Comparison of ENCODE assay signal across 8 cellular contexts in genomic region chr2:105328281-105329196, GRCh38. TPM values are rescaled to one million over a fixed set of nuclear protein-coding genes. Genes with fewer than 3 reads are reported as not detected.
DNase-seq lines count a peak whose midpoint lies in the region; ATAC-seq and TF ChIP-seq lines count a peak whose summit lies in the region.

No MANE protein-coding gene starts in this region.

- H3F3A ChIP-seq in PC-3 (ENCODE audit: low read length, unreplicated experiment), result no peaks in the 10 kb centered on the region

- H3K27me3 Mint-ChIP-seq in CD8-positive, alpha-beta T cell (ENCODE audit: low read depth), result no peaks in the 10 kb centered on the region

- no peak for TF ChIP-seq CTCF in CD8-positive, alpha-beta T cell (IDR thresholded peaks at IDR 0.05)
- TF ChIP-seq CTCF in PC-3 (conservative IDR thresholded peaks at IDR 0.05; ENCODE audit: low read depth, low read length), result no peak
- no peak for TF ChIP-seq CTCF in ascending aorta (IDR thresholded peaks at IDR 0.05)
- TF ChIP-seq CTCF in hepatocyte (IDR thresholded peaks at IDR 0.05; ENCODE audit: poor library complexity), result no peak

- peak overlapping the region; percentile 92 for H3K4me3 Mint-ChIP-seq in CD8-positive, alpha-beta T cell

- CTCF ChIA-PET in CD8-positive, alpha-beta T cell (lab: Charles Lee), result interaction anchor here (1.0 kb wide), 1 partner anchor 19 kb away, joined by 3 read pairs; no protein-coding TSS in a partner anchor
- CTCF ChIA-PET in PC-3 (lab: Charles Lee), result no interaction called here

- DNase-seq in CD8-positive, alpha-beta T cell, result peak in 4 of 7 experiments; percentile 13 to 51 (median 28)
- DNase-seq in H7 (no peak), PC-3 (peak; percentile 30), ascending aorta (ENCODE audit: low spot score in 2 of 2) (no peak), hepatocyte (ENCODE audit: low spot score) (peak; percentile 24), renal cortical epithelial cell (ENCODE audit: low read depth) (peak; percentile 76)

- peak overlapping the region; percentile 60 for H3K9ac ChIP-seq in PC-3 (ENCODE audit: low read length)

- H3K27ac ChIP-seq in CD8-positive, alpha-beta T cell (ENCODE audit: low read depth, low read length), result peak overlapping the region; percentile 46
- H3K27ac ChIP-seq in PC-3 (ENCODE audit: low read length) (0 out of 2 replicates have a peak overlapping the region, but pooled peaks have one; percentile 7), ascending aorta (peak overlapping the region; percentile 80 to 81), hepatocyte (peak overlapping the region; percentile 87)

- peak overlapping the region; percentile 57 for H2AFZ ChIP-seq in PC-3 (ENCODE audit: low read length)
- peak overlapping the region; percentile 86 for H2AFZ ChIP-seq in hepatocyte

- H3K4me3 ChIP-seq in CD8-positive, alpha-beta T cell (ENCODE audit: low read depth, low read length), result peak overlapping the region; percentile 49
- peak overlapping the region; percentile 60 for H3K4me3 ChIP-seq in H7 (ENCODE audit: insufficient read depth, low read depth, low read length)
- H3K4me3 ChIP-seq in PC-3 (ENCODE audit: low read length), result peak overlapping the region; percentile 76
- H3K4me3 ChIP-seq in ascending aorta, result peak overlapping the region; percentile 83 to 91
- H3K4me3 ChIP-seq in hepatocyte, result peak overlapping the region; percentile 83

- intact Hi-C loops in CD8-positive, alpha-beta T cell (cut with DNase I, micrococcal nuclease), result loop anchor here in 1 of 2 experiments (1.0 kb wide), 1 partner anchor 9 kb away; the partner anchor contains the start of gene C2orf49
- intact Hi-C loops in PC-3 (cut with micrococcal nuclease) (loop anchor here (5.0 kb wide), 1 partner anchor 36 kb away; no protein-coding TSS in a partner anchor), ascending aorta (cut with DNase I) (no loop called here)

- no peaks in the 10 kb centered on the region for H3K9me2 ChIP-seq in PC-3 (replicated peaks; ENCODE audit: low read length)
- H3K9me2 ChIP-seq in hepatocyte (replicated peaks; ENCODE audit: insufficient read depth), result no peaks in the 10 kb centered on the region

- no peaks in the 10 kb centered on the region for H4K20me1 ChIP-seq in PC-3 (ENCODE audit: low read length)
- H4K20me1 ChIP-seq in hepatocyte (ENCODE audit: insufficient read depth, poor library complexity, severe bottlenecking), result no peaks in the 10 kb centered on the region

- no peaks in the 10 kb centered on the region for H3K9me3 Mint-ChIP-seq in CD8-positive, alpha-beta T cell

- H3K36me3 ChIP-seq in CD8-positive, alpha-beta T cell (ENCODE audit: insufficient read depth, low read length), result no peaks in the 10 kb centered on the region
- no peaks in the 10 kb centered on the region for H3K36me3 ChIP-seq in H7 (replicated peaks; ENCODE audit: control insufficient read depth, insufficient read depth, low read length)
- H3K36me3 ChIP-seq in PC-3 (ENCODE audit: low read depth, low read length), result peaks cover 3% of the 10 kb centered on the region; the same call in 1 of the 2 replicates
- H3K36me3 ChIP-seq in ascending aorta, result peaks cover 0 to 3% of the 10 kb centered on the region in 2 donors
- H3K36me3 ChIP-seq in hepatocyte (replicated peaks; ENCODE audit: insufficient read depth, low read depth), result no peaks in the 10 kb centered on the region

- peaks cover 35% of the 10 kb centered on the region for H3K4me1 ChIP-seq in CD8-positive, alpha-beta T cell (ENCODE audit: insufficient read depth, low read length)
- peaks cover 55% of the 10 kb centered on the region for H3K4me1 ChIP-seq in PC-3 (ENCODE audit: insufficient read depth, low read length)
- H3K4me1 ChIP-seq in ascending aorta, result peaks cover 0 to 14% of the 10 kb centered on the region in 2 donors
- H3K4me1 ChIP-seq in hepatocyte (ENCODE audit: insufficient read depth), result peaks cover 25% of the 10 kb centered on the region

- peaks cover 61% of the 10 kb centered on the region for H3K4me1 Mint-ChIP-seq in CD8-positive, alpha-beta T cell (ENCODE audit: low read depth)

- BruUV-seq in PC-3 (replicated peaks; lab: Mats Ljungman, UMichigan), result TSS peak; percentile 19

- H3K9me3 ChIP-seq in CD8-positive, alpha-beta T cell (ENCODE audit: low read length), result no peaks in the 10 kb centered on the region
- H3K9me3 ChIP-seq in PC-3 (ENCODE audit: low read length) (no peaks in the 10 kb centered on the region), ascending aorta (no peaks in the 10 kb centered on the region), hepatocyte (ENCODE audit: low read depth) (no peaks in the 10 kb centered on the region)

- H3K36me3 Mint-ChIP-seq in CD8-positive, alpha-beta T cell, result peaks cover 17% of the 10 kb centered on the region

- POLR2A ChIA-PET in CD8-positive, alpha-beta T cell (lab: Charles Lee), result interaction anchor here (1.6 to 1.9 kb wide), 2 partner anchors 10 to 13 kb away, joined by 4 to 15 read pairs; partner anchors contain the start of gene C2orf49
- POLR2A ChIA-PET in PC-3 (lab: Charles Lee; ENCODE audit: unreplicated experiment), result interaction anchor here (0.6 to 0.7 kb wide), 2 partner anchors 249 to 386 kb away, joined by 3 to 4 read pairs; no protein-coding TSS in a partner anchor

- H3K79me2 ChIP-seq in PC-3 (ENCODE audit: low read length) (peaks cover 64% of the 10 kb centered on the region), hepatocyte (peaks cover 69% of the 10 kb centered on the region)

- 66% methylated on average over 16 of the region's 16 CpGs for WGBS in hepatocyte (ENCODE audit: low lambda C conversion rate, missing lambda C conversion rate)

- H3K4me2 ChIP-seq in PC-3 (ENCODE audit: low read length) (peak overlapping the region; percentile 87), hepatocyte (peak overlapping the region; percentile 91)

- no peaks in the 10 kb centered on the region for H3K27me3 ChIP-seq in CD8-positive, alpha-beta T cell (ENCODE audit: insufficient read depth, low read length)
- no peaks in the 10 kb centered on the region for H3K27me3 ChIP-seq in H7 (ENCODE audit: control insufficient read depth, insufficient read depth, low read length)
- H3K27me3 ChIP-seq in PC-3 (ENCODE audit: low read length), result no peaks in the 10 kb centered on the region
- H3K27me3 ChIP-seq in ascending aorta, result no peaks in the 10 kb centered on the region
- no peaks in the 10 kb centered on the region for H3K27me3 ChIP-seq in hepatocyte

- peak overlapping the region; percentile 94 for H3K27ac Mint-ChIP-seq in CD8-positive, alpha-beta T cell

- no peak for ATAC-seq in CD8-positive, alpha-beta T cell
- ATAC-seq in PC-3, result peak; percentile 6
- ATAC-seq in GM21360 (IDR thresholded peaks at IDR 0.05; ENCODE audit: unreplicated experiment), result no peak
- ATAC-seq in HG03469 (IDR thresholded peaks at IDR 0.05; ENCODE audit: unreplicated experiment), result no peak

RNA-seq across cellular contexts. Expression of gene TGFBRAP1, which starts 1.0 kb away (rescaled TPM):
- 10 to 100 TPM; 16.1 to 16.3 TPM for total RNA-seq in CD8-positive, alpha-beta T cell
- total RNA-seq in H7 (2014; rRNA removed; shearing (Covaris generic)), result 16.4 and 19.5 TPM in 2 replicates
- total RNA-seq in PC-3 (2014; rRNA removed) (26.5 and 27.3 TPM in 2 replicates), ascending aorta (30.1 TPM), hepatocyte (17.7 and 18.3 TPM in 2 replicates), renal cortical epithelial cell (27.8 and 45.1 TPM in 2 replicates)
- polyA plus RNA-seq in hepatocyte, result 10.4 and 11.0 TPM in 2 replicates

RNA-seq across cellular contexts. Expression of gene C2orf49, which starts 8.8 kb away (rescaled TPM):
- total RNA-seq in CD8-positive, alpha-beta T cell, result 10 to 100 TPM; 27.8 to 28.9 TPM
- 8.4 and 11.4 TPM in 2 replicates for total RNA-seq in H7 (2014; rRNA removed; shearing (Covaris generic))
- total RNA-seq in PC-3 (2014; rRNA removed) (7.2 and 11.6 TPM in 2 replicates), ascending aorta (12.2 TPM), hepatocyte (16.3 and 19.6 TPM in 2 replicates), renal cortical epithelial cell (24.0 and 30.3 TPM in 2 replicates)
- polyA plus RNA-seq in hepatocyte, result 13.5 and 16.9 TPM in 2 replicates

Comparison
In these comparisons a context has a peak if more than half of its experiments do, and no peak if none do; other contexts are left out.
1. DNase-seq: peak in CD8-positive, alpha-beta T cell (4 of 7), PC-3 (single experiment), hepatocyte (single experiment) and renal cortical epithelial cell (single experiment); none in H7 (single experiment) and ascending aorta (0 of 2).
2. H3K27ac ChIP-seq: peak in every context shown above with its lines; median percentile 87 in hepatocyte; 80 in ascending aorta; 46 in CD8-positive, alpha-beta T cell; 7 in PC-3.
3. Peak in every context shown above with its lines, with median percentiles within 50 percentile points of each other: H3K4me3 ChIP-seq.